ENCODE assay signal across 18 cellular contexts in genomic region chr9:109821711-109822110, GRCh38. TPM values are rescaled to one million over a fixed set of nuclear protein-coding genes. Genes with fewer than 3 reads are reported as not detected.
A peak's percentile ranks its signal among the peaks of the same experiment; 100 is the strongest.
DNase-seq lines count a peak whose midpoint lies in the region; ATAC-seq and TF ChIP-seq lines count a peak whose summit lies in the region.
"Had no signal": no experiment of that assay in that cellular context is flagged by ENCODE, and none has a peak within 500 bp of the region (broad histone marks: within the 10 kb centered on the region; RNA-seq: fewer than 3 reads in every experiment).

No MANE protein-coding gene starts in this region.

- H3K36me3 Mint-ChIP-seq in chondrocyte (ENCODE audit: low read depth), result no peaks in the 10 kb centered on the region
- H3K36me3 Mint-ChIP-seq: CD4-positive, CD25-positive, alpha-beta regulatory T cell had no signal

- H3K9me3 ChIP-seq in osteoblast (ENCODE audit: low read depth, low read length), result no peaks in the 10 kb centered on the region
- no peaks in the 10 kb centered on the region for H3K9me3 ChIP-seq in tibial artery

- H3K4me1 Mint-ChIP-seq in chondrocyte (ENCODE audit: low read depth), result peaks cover 50% of the 10 kb centered on the region
- H3K4me1 Mint-ChIP-seq: CD4-positive, CD25-positive, alpha-beta regulatory T cell had no signal

- H3K79me2 ChIP-seq in osteoblast (ENCODE audit: insufficient read depth, low read length), result peaks cover 28% of the 10 kb centered on the region

- peak; percentile 81 for DNase-seq in EH (ENCODE audit: low read depth)
- DNase-seq in LHCN-M2 (ENCODE audit: low read depth), result peak; percentile 47
- DNase-seq in chondrocyte (ENCODE audit: low spot score), result no peak
- DNase-seq in osteoblast (ENCODE audit: insufficient read length, low spot score, missing footprints), result no peak
- DNase-seq in C1 segment of cervical spinal cord (lab: John Stamatoyannopoulos, UW), result no peak
- no peak for DNase-seq in COLO668 (lab: John Stamatoyannopoulos, UW; ENCODE audit: unreplicated experiment)
- no peak for DNase-seq in tibial artery
- DNase-seq: AML-193; CD4-positive, CD25-positive, alpha-beta regulatory T cell; DMS79 treated with DMSO at 0.1 percent for 48 hours; NCI-H1105; NCI-H1694 treated with DMSO at 0.1 percent for 48 hours; NCI-H446 treated with DMSO at 0.1 percent for 48 hours; NCI-H748 treated with DMSO at 0.1 percent for 48 hours; PC-9 had no signal

- H3K27me3 ChIP-seq in osteoblast (ENCODE audit: insufficient read depth, low read length), result no peaks in the 10 kb centered on the region
- H3K27me3 ChIP-seq in tibial artery, result no peaks in the 10 kb centered on the region

- peaks cover 3% of the 10 kb centered on the region for H4K20me1 ChIP-seq in osteoblast (ENCODE audit: insufficient read depth, low read length)

- ATAC-seq in GM18867 (IDR thresholded peaks at IDR 0.05; ENCODE audit: unreplicated experiment), result no peak
- ATAC-seq: Right ventricle myocardium inferior had no signal

- H2AFZ ChIP-seq in osteoblast (ENCODE audit: low read length), result no peak overlapping the region
- H2AFZ ChIP-seq: PC-9 had no signal

- peak overlapping the region; percentile 60 for H3K27ac Mint-ChIP-seq in chondrocyte (ENCODE audit: unreplicated experiment)

- no peaks in the 10 kb centered on the region for H3K27me3 Mint-ChIP-seq in chondrocyte (ENCODE audit: low read depth)

- H3K4me1 ChIP-seq in osteoblast (ENCODE audit: insufficient read depth, low read length) (peaks cover 31% of the 10 kb centered on the region), tibial artery (peaks cover 0 to 22% (median 15%) of the 10 kb centered on the region in 4 donors)

- no peak overlapping the region for H3K4me3 Mint-ChIP-seq in chondrocyte (ENCODE audit: unreplicated experiment)
- H3K4me3 Mint-ChIP-seq: CD4-positive, CD25-positive, alpha-beta regulatory T cell had no signal

- H3K4me3 ChIP-seq in osteoblast (ENCODE audit: insufficient read depth, low read length) (no peak overlapping the region), tibial artery (no peak overlapping the region)
- H3K4me3 ChIP-seq: PC-9, SK-N-MC had no signal

- peak overlapping the region; percentile 34 for H3K4me2 ChIP-seq in osteoblast (ENCODE audit: insufficient read depth, low read length)
- H3K4me2 ChIP-seq: PC-9 had no signal

- no peaks in the 10 kb centered on the region for H3K9me3 Mint-ChIP-seq in chondrocyte (ENCODE audit: low read depth)

- H3K27ac ChIP-seq in osteoblast (ENCODE audit: low read depth, low read length) (no peak overlapping the region), tibial artery (no peak overlapping the region)
- H3K27ac ChIP-seq: PC-9, SK-N-MC had no signal

- intact Hi-C loops in tibial artery (cut with DNase I; ENCODE audit: low total_unique reads), result loop anchor here (5.0 to 10.0 kb wide), 2 partner anchors 244 to 343 kb away; no protein-coding TSS in a partner anchor

- H3K36me3 ChIP-seq in osteoblast (ENCODE audit: insufficient read depth, low read length), result no peaks in the 10 kb centered on the region
- no peaks in the 10 kb centered on the region for H3K36me3 ChIP-seq in tibial artery

- TF ChIP-seq CTCF in chondrocyte (IDR thresholded peaks at IDR 0.05), result no peak
- TF ChIP-seq CTCF in osteoblast (IDR thresholded peaks at IDR 0.05; ENCODE audit: extremely low read depth, low read depth, low read length), result no peak
- no peak for TF ChIP-seq CTCF in tibial artery (IDR thresholded peaks at IDR 0.05)

RNA-seq across cellular contexts. Expression of gene PALM2AKAP2, which starts 41.7 kb away (rescaled TPM):
- total RNA-seq in LHCN-M2 (2014; rRNA removed) (15.8 and 16.5 TPM in 2 replicates), chondrocyte (43.7 to 52.7 TPM (median 46.3 TPM) in 3 replicates), osteoblast (19.4 and 25.3 TPM in 2 replicates)
- 10.6 TPM for polyA plus RNA-seq in LHCN-M2 (2012)

Comparison
In these comparisons a context has a peak if more than half of its experiments do, and no peak if none do; other contexts are left out.
1. DNase-seq: peak in EH (single experiment) and LHCN-M2 (single experiment); none in chondrocyte (single experiment), osteoblast (single experiment), C1 segment of cervical spinal cord (0 of 14), COLO668 (single experiment) and tibial artery (0 of 2).